Comparison of ENCODE assay signal across 1 cellular context in genomic region chr20:45221076-45221475, GRCh38.
TF ChIP-seq lines count a peak whose summit lies in the region.

A gene with protein sequence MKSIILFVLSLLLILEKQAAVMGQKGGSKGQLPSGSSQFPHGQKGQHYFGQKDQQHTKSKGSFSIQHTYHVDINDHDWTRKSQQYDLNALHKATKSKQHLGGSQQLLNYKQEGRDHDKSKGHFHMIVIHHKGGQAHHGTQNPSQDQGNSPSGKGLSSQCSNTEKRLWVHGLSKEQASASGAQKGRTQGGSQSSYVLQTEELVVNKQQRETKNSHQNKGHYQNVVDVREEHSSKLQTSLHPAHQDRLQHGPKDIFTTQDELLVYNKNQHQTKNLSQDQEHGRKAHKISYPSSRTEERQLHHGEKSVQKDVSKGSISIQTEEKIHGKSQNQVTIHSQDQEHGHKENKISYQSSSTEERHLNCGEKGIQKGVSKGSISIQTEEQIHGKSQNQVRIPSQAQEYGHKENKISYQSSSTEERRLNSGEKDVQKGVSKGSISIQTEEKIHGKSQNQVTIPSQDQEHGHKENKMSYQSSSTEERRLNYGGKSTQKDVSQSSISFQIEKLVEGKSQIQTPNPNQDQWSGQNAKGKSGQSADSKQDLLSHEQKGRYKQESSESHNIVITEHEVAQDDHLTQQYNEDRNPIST (plus strand): TSS chr20:45221373. CDS start chr20:45221390, 17 bp downstream.

TF ChIP-seq in HepG2, 621 proteins besides CTCF, POLR2A, EP300 and RAD21:
- TF ChIP-seq GABPB1 (CRISPR knock-in tag; IDR thresholded peaks at IDR 0.05) (no peak), ZNF180 (CRISPR knock-in tag; IDR thresholded peaks at IDR 0.05; ENCODE audit: borderline replicate concordance, low read depth) (no peak), YY1 (IDR thresholded peaks at IDR 0.05; ENCODE audit: insufficient read depth, insufficient replicate concordance, low read depth, low read length) (no peak), CENPBD1 (CRISPR knock-in tag; IDR thresholded peaks at IDR 0.05; ENCODE audit: borderline replicate concordance, low read depth) (no peak), PBX3 (CRISPR knock-in tag; IDR thresholded peaks at IDR 0.05; ENCODE audit: borderline replicate concordance) (no peak), ZNF678 (CRISPR knock-in tag; IDR thresholded peaks at IDR 0.05) (no peak)
- TF ChIP-seq, protein P1, sequence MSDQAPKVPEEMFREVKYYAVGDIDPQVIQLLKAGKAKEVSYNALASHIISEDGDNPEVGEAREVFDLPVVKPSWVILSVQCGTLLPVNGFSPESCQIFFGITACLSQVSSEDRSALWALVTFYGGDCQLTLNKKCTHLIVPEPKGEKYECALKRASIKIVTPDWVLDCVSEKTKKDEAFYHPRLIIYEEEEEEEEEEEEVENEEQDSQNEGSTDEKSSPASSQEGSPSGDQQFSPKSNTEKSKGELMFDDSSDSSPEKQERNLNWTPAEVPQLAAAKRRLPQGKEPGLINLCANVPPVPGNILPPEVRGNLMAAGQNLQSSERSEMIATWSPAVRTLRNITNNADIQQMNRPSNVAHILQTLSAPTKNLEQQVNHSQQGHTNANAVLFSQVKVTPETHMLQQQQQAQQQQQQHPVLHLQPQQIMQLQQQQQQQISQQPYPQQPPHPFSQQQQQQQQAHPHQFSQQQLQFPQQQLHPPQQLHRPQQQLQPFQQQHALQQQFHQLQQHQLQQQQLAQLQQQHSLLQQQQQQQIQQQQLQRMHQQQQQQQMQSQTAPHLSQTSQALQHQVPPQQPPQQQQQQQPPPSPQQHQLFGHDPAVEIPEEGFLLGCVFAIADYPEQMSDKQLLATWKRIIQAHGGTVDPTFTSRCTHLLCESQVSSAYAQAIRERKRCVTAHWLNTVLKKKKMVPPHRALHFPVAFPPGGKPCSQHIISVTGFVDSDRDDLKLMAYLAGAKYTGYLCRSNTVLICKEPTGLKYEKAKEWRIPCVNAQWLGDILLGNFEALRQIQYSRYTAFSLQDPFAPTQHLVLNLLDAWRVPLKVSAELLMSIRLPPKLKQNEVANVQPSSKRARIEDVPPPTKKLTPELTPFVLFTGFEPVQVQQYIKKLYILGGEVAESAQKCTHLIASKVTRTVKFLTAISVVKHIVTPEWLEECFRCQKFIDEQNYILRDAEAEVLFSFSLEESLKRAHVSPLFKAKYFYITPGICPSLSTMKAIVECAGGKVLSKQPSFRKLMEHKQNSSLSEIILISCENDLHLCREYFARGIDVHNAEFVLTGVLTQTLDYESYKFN (CRISPR knock-in tag; conservative IDR thresholded peaks at IDR 0.05): no peak
